8 cellular contexts compared by ENCODE assay signal in genomic region chr12:56468216-56469006, GRCh38. TPM values are rescaled to one million over a fixed set of nuclear protein-coding genes. Genes with fewer than 3 reads are reported as not detected.
DNase-seq lines count a peak whose midpoint lies in the region; ATAC-seq and TF ChIP-seq lines count a peak whose summit lies in the region.

Gene SPRYD4, plus strand, starts transcription at chr12:56468578. Its CDS starts 14 bp downstream, at chr12:56468592.

- no peaks in the 10 kb centered on the region for H3K9me3 Mint-ChIP-seq in CD4-positive, alpha-beta T cell
- H3K9me3 Mint-ChIP-seq in activated CD4-positive, alpha-beta memory T cell treated with anti-CD3 and anti-CD28 coated beads, Interleukin-2, amount 10 ng/mL, durations not matched to agents 7 days and 5 days, result no peaks in the 10 kb centered on the region

- H3K4me3 Mint-ChIP-seq in CD4-positive, alpha-beta T cell, result peak within 1 kb of the TSS; percentile 96
- peak within 1 kb of the TSS; percentile 94 for H3K4me3 Mint-ChIP-seq in activated CD4-positive, alpha-beta memory T cell treated with anti-CD3 and anti-CD28 coated beads, Interleukin-2, amount 10 ng/mL, durations not matched to agents 7 days and 5 days

- H3K27ac ChIP-seq in CD4-positive, alpha-beta T cell (ENCODE audit: low read depth, low read length), result peak within 1 kb of the TSS; percentile 68
- peak within 1 kb of the TSS; percentile 38 for H3K27ac ChIP-seq in ectodermal cell (ENCODE audit: insufficient read depth, low read depth, low read length, poor library complexity, severe bottlenecking)

- peaks cover 7% of the 10 kb centered on the region for H3K36me3 ChIP-seq in ectodermal cell (ENCODE audit: control insufficient read depth, insufficient read depth, low read length)

- H3K27me3 Mint-ChIP-seq in CD4-positive, alpha-beta T cell, result no peaks in the 10 kb centered on the region
- H3K27me3 Mint-ChIP-seq in activated CD4-positive, alpha-beta memory T cell treated with anti-CD3 and anti-CD28 coated beads, Interleukin-2, amount 10 ng/mL, durations not matched to agents 7 days and 5 days, result no peaks in the 10 kb centered on the region

- WGBS in ectodermal cell, 2 experiments, result 1% methylated on average over 43 of the region's 43 CpGs

- peak; percentile 90 for ATAC-seq in CD4-positive, alpha-beta T cell (ENCODE audit: poor library complexity)
- ATAC-seq in GM19452 (IDR thresholded peaks at IDR 0.05; ENCODE audit: unreplicated experiment), result peak; percentile 86

- H3K4me1 ChIP-seq in ectodermal cell (ENCODE audit: control insufficient read depth, insufficient read depth, low read length), result peaks cover 6% of the 10 kb centered on the region

- peak; percentile 34 for TF ChIP-seq CTCF in CD4-positive, alpha-beta T cell (IDR thresholded peaks at IDR 0.05)

- POLR2A ChIA-PET in CD4-positive, alpha-beta T cell (lab: Charles Lee), result interaction anchor here (0.6 to 2.9 kb wide), 15 partner anchors 15 to 753 kb away, joined by 3 to 14 read pairs (median 5); partner anchors contain the start of genes BLOC1S1, CNPY2, COQ10A and ESYT1
- POLR2A ChIA-PET in activated CD4-positive, alpha-beta memory T cell treated with anti-CD3 and anti-CD28 coated beads, Interleukin-2, amount 10 ng/mL, durations not matched to agents 7 days and 5 days (lab: Charles Lee), result interaction anchor here (0.8 to 3.0 kb wide), 15 partner anchors 9 to 351 kb away, joined by 3 to 27 read pairs (median 5); partner anchors contain the start of genes ANKRD52, CNPY2, ESYT1 and MIP

- peak within 1 kb of the TSS; percentile 97 for H3K27ac Mint-ChIP-seq in CD4-positive, alpha-beta T cell
- H3K27ac Mint-ChIP-seq in activated CD4-positive, alpha-beta memory T cell treated with anti-CD3 and anti-CD28 coated beads, Interleukin-2, amount 10 ng/mL, durations not matched to agents 7 days and 5 days, result peak within 1 kb of the TSS; percentile 94

- peak within 1 kb of the TSS; percentile 93 for H3K4me3 ChIP-seq in ectodermal cell (ENCODE audit: insufficient read depth, low read depth, low read length)

- peaks cover 31% of the 10 kb centered on the region for H3K4me1 Mint-ChIP-seq in CD4-positive, alpha-beta T cell (ENCODE audit: low read depth)
- H3K4me1 Mint-ChIP-seq in activated CD4-positive, alpha-beta memory T cell treated with anti-CD3 and anti-CD28 coated beads, Interleukin-2, amount 10 ng/mL, durations not matched to agents 7 days and 5 days, result peaks cover 29% of the 10 kb centered on the region

- peak; percentile 88 to 95 (median 92) for DNase-seq in CD4-positive, alpha-beta T cell
- DNase-seq in HK-2 (ENCODE audit: unreplicated experiment), result peak; percentile 89
- peak; percentile 96 for DNase-seq in NCI-H82 (lab: John Stamatoyannopoulos, UW)
- peak; percentile 96 for DNase-seq in activated CD4-positive, alpha-beta memory T cell treated with anti-CD3 and anti-CD28 coated beads, Interleukin-2, amount 10 ng/mL, durations not matched to agents 7 days and 5 days
- peak; percentile 96 for DNase-seq in medulla oblongata (ENCODE audit: extremely low spot score)
- peak; percentile 83 to 89 (median 88) for DNase-seq in stimulated activated CD4-positive, alpha-beta T cell treated with anti-CD3 and anti-CD28 coated beads, TNF-alpha, amount 100 ng/mL, for 48 hours (ENCODE audit: low read depth in 3 of 3)

- H3K9me3 ChIP-seq in CD4-positive, alpha-beta T cell (ENCODE audit: control insufficient read depth, low read length), result no peaks in the 10 kb centered on the region
- H3K9me3 ChIP-seq in ectodermal cell (ENCODE audit: control insufficient read depth, low read length), result no peaks in the 10 kb centered on the region

- CTCF ChIA-PET in CD4-positive, alpha-beta T cell (lab: Charles Lee), result interaction anchor here (1.0 to 1.5 kb wide), 5 partner anchors 11 to 279 kb away, joined by 3 to 4 read pairs (median 3); partner anchors contain the start of genes SMARCC2, STAT2 and TIMELESS
- CTCF ChIA-PET in activated CD4-positive, alpha-beta memory T cell treated with anti-CD3 and anti-CD28 coated beads, Interleukin-2, amount 10 ng/mL, durations not matched to agents 7 days and 5 days (lab: Charles Lee), result interaction anchor here (0.6 to 3.7 kb wide), 6 partner anchors 12 to 279 kb away, joined by 3 to 10 read pairs (median 3); partner anchors contain the start of genes SMARCC2 and STAT2

- H3K27me3 ChIP-seq in CD4-positive, alpha-beta T cell (ENCODE audit: control insufficient read depth, insufficient read depth, low read length), result no peaks in the 10 kb centered on the region
- H3K27me3 ChIP-seq in ectodermal cell (ENCODE audit: control insufficient read depth, insufficient read depth, low read length, poor library complexity, severe bottlenecking), result no peaks in the 10 kb centered on the region

- H3K36me3 Mint-ChIP-seq in CD4-positive, alpha-beta T cell (ENCODE audit: low read depth), result peaks cover 24% of the 10 kb centered on the region
- H3K36me3 Mint-ChIP-seq in activated CD4-positive, alpha-beta memory T cell treated with anti-CD3 and anti-CD28 coated beads, Interleukin-2, amount 10 ng/mL, durations not matched to agents 7 days and 5 days (ENCODE audit: low read depth), result peaks cover 20% of the 10 kb centered on the region

- intact Hi-C loops in CD4-positive, alpha-beta T cell (cut with DNase I, micrococcal nuclease), result loop anchor here (1.0 to 10.0 kb wide), 5 partner anchors 151 to 724 kb away; partner anchors contain the start of genes CNPY2 (in 1 of the 2), GDF11 (in 1 of the 2) and ZC3H10 (in 1 of the 2)

RNA-seq across cellular contexts. Expression of gene SPRYD4, which starts in this region (rescaled TPM):
- total RNA-seq in CD4-positive, alpha-beta T cell, result 1 to 10 TPM; 7.4 to 7.9 TPM
- total RNA-seq in activated CD4-positive, alpha-beta memory T cell treated with anti-CD3 and anti-CD28 coated beads, Interleukin-2, amount 10 ng/mL, durations not matched to agents 7 days and 5 days, result 1 to 10 TPM; 2.9 to 3.1 TPM
- 2.6 TPM for polyA plus RNA-seq in ectodermal cell (2013, experiment 1 of 4)
- polyA plus RNA-seq in ectodermal cell (2013, experiment 2 of 4), result 3.0 TPM
- polyA plus RNA-seq in ectodermal cell (2013, experiment 3 of 4), result 1.5 TPM
- 2.3 TPM for polyA plus RNA-seq in ectodermal cell (2013, experiment 4 of 4)

Comparison
In these comparisons a context has a peak if more than half of its experiments do, and no peak if none do; other contexts are left out.
1. Peak in every context shown above with its lines: DNase-seq, ATAC-seq, H3K4me3 ChIP-seq and H3K27ac ChIP-seq.